In the genomic region with DNA sequence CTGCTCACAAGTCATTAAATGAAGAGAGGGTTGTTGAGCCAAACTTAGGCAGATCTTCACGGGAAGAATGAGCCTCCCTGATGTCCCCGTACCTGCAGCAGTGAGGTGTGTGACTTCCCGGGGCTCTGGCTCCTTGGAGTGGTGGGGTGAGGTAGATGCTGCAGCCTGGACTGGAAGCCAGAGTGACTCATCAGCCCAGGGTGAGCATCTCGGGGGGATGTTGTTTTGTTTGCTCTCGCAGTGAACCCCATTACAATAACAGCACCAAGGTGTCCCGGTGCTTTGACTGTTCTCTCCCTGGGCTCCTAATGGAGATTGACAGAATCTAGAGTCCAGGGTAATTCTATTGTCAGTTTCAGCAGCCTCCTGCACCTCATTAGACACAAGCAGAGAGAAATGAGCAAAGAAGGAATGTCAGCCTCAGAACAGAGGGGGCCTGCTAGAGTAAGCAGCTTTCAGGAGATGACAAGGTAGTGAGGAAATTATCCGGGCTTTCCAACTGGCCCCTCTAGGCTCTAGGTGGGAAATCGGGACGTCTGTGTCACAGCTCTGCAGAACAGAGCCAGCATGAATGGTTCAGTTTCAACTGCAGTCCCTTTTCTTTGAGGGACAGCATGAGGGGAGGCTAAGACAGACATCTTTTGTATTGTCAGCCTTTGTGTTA, we compare ENCODE assay signal across 1 cellular context.
TF ChIP-seq lines count a peak whose summit lies in the region.

No MANE protein-coding gene starts in this region.

TF ChIP-seq in K562, 482 proteins besides CTCF, POLR2A, EP300 and RAD21:
- TF ChIP-seq ETS2 (tag; IDR thresholded peaks at IDR 0.05; ENCODE audit: borderline replicate concordance, poor library complexity, severe bottlenecking) (no peak), FOXA3 (CRISPR knock-in tag; conservative IDR thresholded peaks at IDR 0.05 in 1 of 2, IDR thresholded peaks at IDR 0.05 in 1 of 2) (no peak), ZNF282 (CRISPR knock-in tag; IDR thresholded peaks at IDR 0.05) (no peak), ZNF277 (CRISPR knock-in tag; IDR thresholded peaks at IDR 0.05; ENCODE audit: borderline replicate concordance) (no peak), TAF9B (IDR thresholded peaks at IDR 0.05; ENCODE audit: partially characterized antibody) (no peak), STAG1 (CRISPR knock-in tag; IDR thresholded peaks at IDR 0.05; ENCODE audit: borderline replicate concordance) (0 out of 2 replicates have a peak, but pooled peaks have one; percentile 11), CEBPZ (IDR thresholded peaks at IDR 0.05; ENCODE audit: borderline replicate concordance, low read depth, low read length) (no peak), ATF3 (IDR thresholded peaks at IDR 0.05) (peak; percentile 21; the same call in 1 of the 2 replicates), ATF3 (CRISPR knock-in tag; conservative IDR thresholded peaks at IDR 0.05) (no peak), FOXK1 (CRISPR knock-in tag; IDR thresholded peaks at IDR 0.05; ENCODE audit: borderline replicate concordance) (no peak)
- TF ChIP-seq, protein P1, sequence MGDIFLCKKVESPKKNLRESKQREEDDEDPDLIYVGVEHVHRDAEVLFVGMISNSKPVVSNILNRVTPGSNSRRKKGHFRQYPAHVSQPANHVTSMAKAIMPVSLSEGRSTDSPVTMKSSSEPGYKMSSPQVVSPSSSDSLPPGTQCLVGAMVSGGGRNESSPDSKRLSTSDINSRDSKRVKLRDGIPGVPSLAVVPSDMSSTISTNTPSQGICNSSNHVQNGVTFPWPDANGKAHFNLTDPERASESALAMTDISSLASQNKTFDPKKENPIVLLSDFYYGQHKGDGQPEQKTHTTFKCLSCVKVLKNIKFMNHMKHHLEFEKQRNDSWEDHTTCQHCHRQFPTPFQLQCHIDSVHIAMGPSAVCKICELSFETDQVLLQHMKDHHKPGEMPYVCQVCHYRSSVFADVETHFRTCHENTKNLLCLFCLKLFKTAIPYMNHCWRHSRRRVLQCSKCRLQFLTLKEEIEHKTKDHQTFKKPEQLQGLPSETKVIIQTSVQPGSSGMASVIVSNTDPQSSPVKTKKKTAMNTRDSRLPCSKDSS (IDR thresholded peaks at IDR 0.05; ENCODE audit: low read depth, partially characterized antibody) = no peak
- TF ChIP-seq, protein P2, sequence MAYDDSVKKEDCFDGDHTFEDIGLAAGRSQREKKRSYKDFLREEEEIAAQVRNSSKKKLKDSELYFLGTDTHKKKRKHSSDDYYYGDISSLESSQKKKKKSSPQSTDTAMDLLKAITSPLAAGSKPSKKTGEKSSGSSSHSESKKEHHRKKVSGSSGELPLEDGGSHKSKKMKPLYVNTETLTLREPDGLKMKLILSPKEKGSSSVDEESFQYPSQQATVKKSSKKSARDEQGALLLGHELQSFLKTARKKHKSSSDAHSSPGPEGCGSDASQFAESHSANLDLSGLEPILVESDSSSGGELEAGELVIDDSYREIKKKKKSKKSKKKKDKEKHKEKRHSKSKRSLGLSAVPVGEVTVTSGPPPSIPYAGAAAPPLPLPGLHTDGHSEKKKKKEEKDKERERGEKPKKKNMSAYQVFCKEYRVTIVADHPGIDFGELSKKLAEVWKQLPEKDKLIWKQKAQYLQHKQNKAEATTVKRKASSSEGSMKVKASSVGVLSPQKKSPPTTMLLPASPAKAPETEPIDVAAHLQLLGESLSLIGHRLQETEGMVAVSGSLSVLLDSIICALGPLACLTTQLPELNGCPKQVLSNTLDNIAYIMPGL (CRISPR knock-in tag; IDR thresholded peaks at IDR 0.05) = no peak
- TF ChIP-seq, protein P3, sequence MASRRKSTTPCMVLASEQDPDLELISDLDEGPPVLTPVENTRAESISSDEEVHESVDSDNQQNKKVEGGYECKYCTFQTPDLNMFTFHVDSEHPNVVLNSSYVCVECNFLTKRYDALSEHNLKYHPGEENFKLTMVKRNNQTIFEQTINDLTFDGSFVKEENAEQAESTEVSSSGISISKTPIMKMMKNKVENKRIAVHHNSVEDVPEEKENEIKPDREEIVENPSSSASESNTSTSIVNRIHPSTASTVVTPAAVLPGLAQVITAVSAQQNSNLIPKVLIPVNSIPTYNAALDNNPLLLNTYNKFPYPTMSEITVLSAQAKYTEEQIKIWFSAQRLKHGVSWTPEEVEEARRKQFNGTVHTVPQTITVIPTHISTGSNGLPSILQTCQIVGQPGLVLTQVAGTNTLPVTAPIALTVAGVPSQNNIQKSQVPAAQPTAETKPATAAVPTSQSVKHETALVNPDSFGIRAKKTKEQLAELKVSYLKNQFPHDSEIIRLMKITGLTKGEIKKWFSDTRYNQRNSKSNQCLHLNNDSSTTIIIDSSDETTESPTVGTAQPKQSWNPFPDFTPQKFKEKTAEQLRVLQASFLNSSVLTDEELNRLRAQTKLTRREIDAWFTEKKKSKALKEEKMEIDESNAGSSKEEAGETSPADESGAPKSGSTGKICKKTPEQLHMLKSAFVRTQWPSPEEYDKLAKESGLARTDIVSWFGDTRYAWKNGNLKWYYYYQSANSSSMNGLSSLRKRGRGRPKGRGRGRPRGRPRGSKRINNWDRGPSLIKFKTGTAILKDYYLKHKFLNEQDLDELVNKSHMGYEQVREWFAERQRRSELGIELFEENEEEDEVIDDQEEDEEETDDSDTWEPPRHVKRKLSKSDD (conservative IDR thresholded peaks at IDR 0.05; ENCODE audit: low read length) = no peak
